In the genomic region with DNA sequence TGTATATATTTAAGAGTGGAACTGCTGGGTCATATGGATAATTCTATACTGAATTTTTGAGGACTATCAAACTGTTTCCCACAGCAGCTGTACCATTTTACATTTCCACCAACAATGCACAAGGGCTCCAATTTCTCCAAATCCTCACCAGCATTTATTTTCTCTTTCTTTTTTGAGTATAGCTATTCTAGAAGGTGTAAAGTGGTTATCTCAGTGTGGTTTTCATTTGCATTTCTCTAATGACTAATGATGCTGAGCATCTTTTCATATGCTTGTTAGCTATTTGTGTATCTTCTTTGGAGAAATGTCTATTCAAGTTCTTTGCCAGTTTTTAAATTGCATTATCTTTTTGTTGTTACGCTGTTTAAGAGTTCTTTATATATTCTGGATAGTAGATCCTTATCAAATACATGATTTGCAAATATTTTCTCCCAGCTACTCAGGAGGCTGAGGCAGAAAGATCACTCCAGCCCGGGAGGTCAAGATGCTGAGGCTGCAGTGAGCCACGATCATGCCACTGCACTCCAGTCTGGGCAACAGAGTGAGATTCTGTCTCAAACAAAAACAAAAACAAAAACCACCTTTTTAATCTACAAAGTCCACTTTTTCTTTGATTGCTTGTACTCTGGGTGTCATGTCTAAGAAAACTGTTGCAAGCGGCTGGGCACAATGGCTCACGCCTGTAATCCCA, we compare ENCODE assay signal across 12 cellular contexts. TPM values are rescaled to one million over a fixed set of nuclear protein-coding genes. Genes with fewer than 3 reads are reported as not detected.
DNase-seq lines count a peak whose midpoint lies in the region; ATAC-seq and TF ChIP-seq lines count a peak whose summit lies in the region.
"Had no signal": no experiment of that assay in that cellular context is flagged by ENCODE, and none has a peak within 500 bp of the region (broad histone marks: within the 10 kb centered on the region; RNA-seq: fewer than 3 reads in every experiment).

No MANE protein-coding gene starts in this region.

- ATAC-seq in GM19023 (IDR thresholded peaks at IDR 0.05; ENCODE audit: unreplicated experiment), result peak; percentile 88
- ATAC-seq in GM21529 (IDR thresholded peaks at IDR 0.05; ENCODE audit: unreplicated experiment), result peak; percentile 87
- ATAC-seq in HG03135 (IDR thresholded peaks at IDR 0.05; ENCODE audit: unreplicated experiment), result peak; percentile 88
- ATAC-seq in activated naive CD8-positive, alpha-beta T cell treated with anti-CD3 and anti-CD28 coated beads, Interleukin-2, amount 10 ng/mL, durations not matched to agents 7 days and 5 days (ENCODE audit: low read depth), result no peak
- ATAC-seq: K562 had no signal

- H3K4me1 Mint-ChIP-seq in activated naive CD8-positive, alpha-beta T cell treated with anti-CD3 and anti-CD28 coated beads, Interleukin-2, amount 10 ng/mL, durations not matched to agents 7 days and 5 days, result peaks cover 21% of the 10 kb centered on the region

- no peaks in the 10 kb centered on the region for H3K27me3 Mint-ChIP-seq in activated naive CD8-positive, alpha-beta T cell treated with anti-CD3 and anti-CD28 coated beads, Interleukin-2, amount 10 ng/mL, durations not matched to agents 7 days and 5 days

- POLR2A ChIA-PET in activated naive CD8-positive, alpha-beta T cell treated with anti-CD3 and anti-CD28 coated beads, Interleukin-2, amount 10 ng/mL, durations not matched to agents 7 days and 5 days (lab: Charles Lee), result no interaction called here

- peak overlapping the region; percentile 36 for H3K27ac Mint-ChIP-seq in activated naive CD8-positive, alpha-beta T cell treated with anti-CD3 and anti-CD28 coated beads, Interleukin-2, amount 10 ng/mL, durations not matched to agents 7 days and 5 days

- no peaks in the 10 kb centered on the region for H3K9me3 ChIP-seq in WERI-Rb-1 (ENCODE audit: severe bottlenecking)

- peaks cover 45% of the 10 kb centered on the region for H3K36me3 Mint-ChIP-seq in activated naive CD8-positive, alpha-beta T cell treated with anti-CD3 and anti-CD28 coated beads, Interleukin-2, amount 10 ng/mL, durations not matched to agents 7 days and 5 days

- no peak for DNase-seq in activated naive CD8-positive, alpha-beta T cell treated with anti-CD3 and anti-CD28 coated beads, Interleukin-2, amount 10 ng/mL, durations not matched to agents 7 days and 5 days
- DNase-seq in islet precursor cell (no peak), WERI-Rb-1 (no peak), SHP77 treated with DMSO at 0.1 percent for 48 hours (lab: John Stamatoyannopoulos, UW) (no peak)
- DNase-seq: DMS153, kidney glomerular epithelial cell, NCI-H524 treated with DMSO at 0.1 percent for 48 hours had no signal

- H3K27me3 ChIP-seq in WERI-Rb-1 (ENCODE audit: insufficient read depth, low read depth, severe bottlenecking), result no peaks in the 10 kb centered on the region
- H3K27me3 ChIP-seq: cardiac muscle cell had no signal

- no peaks in the 10 kb centered on the region for H3K9me3 Mint-ChIP-seq in activated naive CD8-positive, alpha-beta T cell treated with anti-CD3 and anti-CD28 coated beads, Interleukin-2, amount 10 ng/mL, durations not matched to agents 7 days and 5 days

- no peak overlapping the region for H3K4me3 Mint-ChIP-seq in activated naive CD8-positive, alpha-beta T cell treated with anti-CD3 and anti-CD28 coated beads, Interleukin-2, amount 10 ng/mL, durations not matched to agents 7 days and 5 days

- no peak overlapping the region for H3K4me3 ChIP-seq in WERI-Rb-1 (ENCODE audit: low read depth, low read length)
- H3K4me3 ChIP-seq: cardiac muscle cell, K562 had no signal

- no peak overlapping the region for H3K27ac ChIP-seq in WERI-Rb-1
- H3K27ac ChIP-seq: cardiac muscle cell had no signal

- TF ChIP-seq CTCF in WERI-Rb-1 (IDR thresholded peaks at IDR 0.05; ENCODE audit: low read depth, low read length), result no peak

- peaks cover 57% of the 10 kb centered on the region for H3K36me3 ChIP-seq in WERI-Rb-1

RNA-seq across cellular contexts. Expression of a gene that starts 32.8 kb away (rescaled TPM):
- total RNA-seq in activated naive CD8-positive, alpha-beta T cell treated with anti-CD3 and anti-CD28 coated beads, Interleukin-2, amount 10 ng/mL, durations not matched to agents 7 days and 5 days, result 10 to 100 TPM; 35.1 to 35.8 TPM
